1 cellular context compared by ENCODE assay signal in genomic region chr12:109093022-109093918, GRCh38.
TF ChIP-seq lines count a peak whose summit lies in the region.

ALKBH2 (minus strand) TSS chr12:109093472; CDS start chr12:109092786, 686 bp downstream.

TF ChIP-seq in HepG2, 621 proteins besides CTCF, POLR2A, EP300 and RAD21 (continued from another document):
- peak; percentile 100 for TF ChIP-seq ZNF687 (CRISPR knock-in tag; IDR thresholded peaks at IDR 0.05)
- peak; percentile 88 for TF ChIP-seq ARNTL (CRISPR knock-in tag; IDR thresholded peaks at IDR 0.05)
- TF ChIP-seq TERF1 (CRISPR knock-in tag; IDR thresholded peaks at IDR 0.05) = no peak
- peak; percentile 94 for TF ChIP-seq TMF1 (CRISPR knock-in tag; IDR thresholded peaks at IDR 0.05; ENCODE audit: low read depth)
- TF ChIP-seq HOXA7 (CRISPR knock-in tag; IDR thresholded peaks at IDR 0.05) = no peak; the same call in 1 of the 2 replicates
- TF ChIP-seq ZNF17 (CRISPR knock-in tag; IDR thresholded peaks at IDR 0.05) = no peak
- TF ChIP-seq TSC22D2 (CRISPR knock-in tag; IDR thresholded peaks at IDR 0.05; ENCODE audit: borderline replicate concordance) = peak; percentile 88; the same call in 1 of the 2 replicates
- TF ChIP-seq MXD3 (CRISPR knock-in tag; IDR thresholded peaks at IDR 0.05) = peak; percentile 96
- TF ChIP-seq DZIP1 (CRISPR knock-in tag; IDR thresholded peaks at IDR 0.05) = no peak
- TF ChIP-seq IKZF4 (CRISPR knock-in tag; IDR thresholded peaks at IDR 0.05; ENCODE audit: borderline replicate concordance, low read depth, not compliant biosample characterization) = peak; percentile 90
- TF ChIP-seq ZNF616 (CRISPR knock-in tag; IDR thresholded peaks at IDR 0.05; ENCODE audit: low read depth) = peak; percentile 91
- peak; percentile 73 for TF ChIP-seq FOXA3 (CRISPR knock-in tag; IDR thresholded peaks at IDR 0.05)
- no peak for TF ChIP-seq DBP (CRISPR knock-in tag; IDR thresholded peaks at IDR 0.05; ENCODE audit: not compliant biosample characterization)
- TF ChIP-seq ZNF224 (CRISPR knock-in tag; IDR thresholded peaks at IDR 0.05) = no peak
- peak; percentile 77; the same call in 1 of the 2 replicates for TF ChIP-seq MLX (CRISPR knock-in tag; IDR thresholded peaks at IDR 0.05)
- peak; percentile 78 for TF ChIP-seq JUNB (CRISPR knock-in tag; IDR thresholded peaks at IDR 0.05; ENCODE audit: borderline replicate concordance)
- peak; percentile 98 for TF ChIP-seq ZNF784 (CRISPR knock-in tag; IDR thresholded peaks at IDR 0.05; ENCODE audit: borderline replicate concordance)
- TF ChIP-seq POGZ (CRISPR knock-in tag; IDR thresholded peaks at IDR 0.05) = peak; percentile 98
- TF ChIP-seq ZSCAN25 (CRISPR knock-in tag; IDR thresholded peaks at IDR 0.05) = peak; percentile 85
- peak; percentile 92 for TF ChIP-seq ZBTB34 (CRISPR knock-in tag; IDR thresholded peaks at IDR 0.05)
- no peak for TF ChIP-seq MZF1 (CRISPR knock-in tag; IDR thresholded peaks at IDR 0.05; ENCODE audit: borderline replicate concordance)
